4 cellular contexts compared by ENCODE assay signal in the genomic region with DNA sequence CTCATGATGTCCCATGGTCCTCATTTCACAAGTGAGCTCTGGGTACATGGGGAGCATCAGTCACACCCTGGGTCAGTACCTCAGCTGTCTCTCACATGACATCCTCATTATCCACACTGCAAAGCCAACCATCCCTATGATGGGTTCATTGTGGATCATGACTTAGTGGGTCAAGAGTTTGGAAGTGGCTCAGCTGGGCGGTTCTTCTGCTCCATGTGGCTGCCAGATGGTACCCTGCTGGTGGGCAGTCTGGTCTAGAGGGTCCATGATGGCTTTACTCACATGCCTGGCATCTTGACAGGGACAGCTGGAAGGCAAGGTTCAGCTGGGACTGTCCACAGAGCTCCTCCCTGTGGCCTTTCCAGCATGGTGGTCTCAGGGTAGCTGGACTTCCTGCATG.
TF ChIP-seq lines count a peak whose summit lies in the region.

No MANE protein-coding gene starts in this region.

TF ChIP-seq in SK-N-SH treated with all-trans-retinoic acid at 6 μM for 48 hours, 23 proteins besides CTCF, POLR2A, EP300 and RAD21:
- TF ChIP-seq ESRRG (CRISPR knock-in tag; IDR thresholded peaks at IDR 0.05) (no peak), ZNF70 (CRISPR knock-in tag; IDR thresholded peaks at IDR 0.05) (peak; percentile 18; the same call in 1 of the 2 replicates)

TF ChIP-seq in SK-N-SH, 30 proteins besides CTCF, POLR2A, EP300 and RAD21:
- TF ChIP-seq JUND (IDR thresholded peaks at IDR 0.05) (no peak), GATA2 (CRISPR knock-in tag; IDR thresholded peaks at IDR 0.05) (no peak), SMC3 (IDR thresholded peaks at IDR 0.05; ENCODE audit: low read depth, low read length) (no peak), MXI1 (IDR thresholded peaks at IDR 0.05; ENCODE audit: low read depth, low read length) (no peak), EZH2phosphoT487 (IDR thresholded peaks at IDR 0.05; ENCODE audit: borderline replicate concordance, low read depth) (no peak)
- TF ChIP-seq, protein P1, sequence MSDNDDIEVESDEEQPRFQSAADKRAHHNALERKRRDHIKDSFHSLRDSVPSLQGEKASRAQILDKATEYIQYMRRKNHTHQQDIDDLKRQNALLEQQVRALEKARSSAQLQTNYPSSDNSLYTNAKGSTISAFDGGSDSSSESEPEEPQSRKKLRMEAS (IDR thresholded peaks at IDR 0.05; ENCODE audit: low read depth), result no peak
TF ChIP-seq in SK-N-SH: peak in this region for 0.

TF ChIP-seq in GM23338, 12 proteins besides CTCF, POLR2A, EP300 and RAD21:
- TF ChIP-seq POLR2AphosphoS5 (IDR thresholded peaks at IDR 0.05; ENCODE audit: low read depth) (no peak), ZNF331 (CRISPR knock-in tag; IDR thresholded peaks at IDR 0.05; ENCODE audit: low read depth) (peak; percentile 90)

TF ChIP-seq in K562, 482 proteins besides CTCF, POLR2A, EP300 and RAD21:
- TF ChIP-seq, protein P2, sequence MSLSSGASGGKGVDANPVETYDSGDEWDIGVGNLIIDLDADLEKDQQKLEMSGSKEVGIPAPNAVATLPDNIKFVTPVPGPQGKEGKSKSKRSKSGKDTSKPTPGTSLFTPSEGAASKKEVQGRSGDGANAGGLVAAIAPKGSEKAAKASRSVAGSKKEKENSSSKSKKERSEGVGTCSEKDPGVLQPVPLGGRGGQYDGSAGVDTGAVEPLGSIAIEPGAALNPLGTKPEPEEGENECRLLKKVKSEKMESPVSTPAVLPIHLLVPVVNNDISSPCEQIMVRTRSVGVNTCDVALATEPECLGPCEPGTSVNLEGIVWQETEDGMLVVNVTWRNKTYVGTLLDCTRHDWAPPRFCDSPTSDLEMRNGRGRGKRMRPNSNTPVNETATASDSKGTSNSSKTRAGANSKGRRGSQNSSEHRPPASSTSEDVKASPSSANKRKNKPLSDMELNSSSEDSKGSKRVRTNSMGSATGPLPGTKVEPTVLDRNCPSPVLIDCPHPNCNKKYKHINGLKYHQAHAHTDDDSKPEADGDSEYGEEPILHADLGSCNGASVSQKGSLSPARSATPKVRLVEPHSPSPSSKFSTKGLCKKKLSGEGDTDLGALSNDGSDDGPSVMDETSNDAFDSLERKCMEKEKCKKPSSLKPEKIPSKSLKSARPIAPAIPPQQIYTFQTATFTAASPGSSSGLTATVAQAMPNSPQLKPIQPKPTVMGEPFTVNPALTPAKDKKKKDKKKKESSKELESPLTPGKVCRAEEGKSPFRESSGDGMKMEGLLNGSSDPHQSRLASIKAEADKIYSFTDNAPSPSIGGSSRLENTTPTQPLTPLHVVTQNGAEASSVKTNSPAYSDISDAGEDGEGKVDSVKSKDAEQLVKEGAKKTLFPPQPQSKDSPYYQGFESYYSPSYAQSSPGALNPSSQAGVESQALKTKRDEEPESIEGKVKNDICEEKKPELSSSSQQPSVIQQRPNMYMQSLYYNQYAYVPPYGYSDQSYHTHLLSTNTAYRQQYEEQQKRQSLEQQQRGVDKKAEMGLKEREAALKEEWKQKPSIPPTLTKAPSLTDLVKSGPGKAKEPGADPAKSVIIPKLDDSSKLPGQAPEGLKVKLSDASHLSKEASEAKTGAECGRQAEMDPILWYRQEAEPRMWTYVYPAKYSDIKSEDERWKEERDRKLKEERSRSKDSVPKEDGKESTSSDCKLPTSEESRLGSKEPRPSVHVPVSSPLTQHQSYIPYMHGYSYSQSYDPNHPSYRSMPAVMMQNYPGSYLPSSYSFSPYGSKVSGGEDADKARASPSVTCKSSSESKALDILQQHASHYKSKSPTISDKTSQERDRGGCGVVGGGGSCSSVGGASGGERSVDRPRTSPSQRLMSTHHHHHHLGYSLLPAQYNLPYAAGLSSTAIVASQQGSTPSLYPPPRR (CRISPR knock-in tag; IDR thresholded peaks at IDR 0.05; ENCODE audit: borderline replicate concordance), result no peak
- no peak for TF ChIP-seq TBP (optimal IDR thresholded peaks at IDR 0.05; ENCODE audit: low read depth, low read length)
- no peak for TF ChIP-seq MCM3 (IDR thresholded peaks at IDR 0.05)
- no peak for TF ChIP-seq ZHX1 (conservative IDR thresholded peaks at IDR 0.05; ENCODE audit: low read length)
- TF ChIP-seq, protein P3, sequence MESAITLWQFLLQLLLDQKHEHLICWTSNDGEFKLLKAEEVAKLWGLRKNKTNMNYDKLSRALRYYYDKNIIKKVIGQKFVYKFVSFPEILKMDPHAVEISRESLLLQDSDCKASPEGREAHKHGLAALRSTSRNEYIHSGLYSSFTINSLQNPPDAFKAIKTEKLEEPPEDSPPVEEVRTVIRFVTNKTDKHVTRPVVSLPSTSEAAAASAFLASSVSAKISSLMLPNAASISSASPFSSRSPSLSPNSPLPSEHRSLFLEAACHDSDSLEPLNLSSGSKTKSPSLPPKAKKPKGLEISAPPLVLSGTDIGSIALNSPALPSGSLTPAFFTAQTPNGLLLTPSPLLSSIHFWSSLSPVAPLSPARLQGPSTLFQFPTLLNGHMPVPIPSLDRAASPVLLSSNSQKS (CRISPR knock-in tag; IDR thresholded peaks at IDR 0.05), result no peak
